Comparison of ENCODE assay signal across 18 cellular contexts in the genomic region with DNA sequence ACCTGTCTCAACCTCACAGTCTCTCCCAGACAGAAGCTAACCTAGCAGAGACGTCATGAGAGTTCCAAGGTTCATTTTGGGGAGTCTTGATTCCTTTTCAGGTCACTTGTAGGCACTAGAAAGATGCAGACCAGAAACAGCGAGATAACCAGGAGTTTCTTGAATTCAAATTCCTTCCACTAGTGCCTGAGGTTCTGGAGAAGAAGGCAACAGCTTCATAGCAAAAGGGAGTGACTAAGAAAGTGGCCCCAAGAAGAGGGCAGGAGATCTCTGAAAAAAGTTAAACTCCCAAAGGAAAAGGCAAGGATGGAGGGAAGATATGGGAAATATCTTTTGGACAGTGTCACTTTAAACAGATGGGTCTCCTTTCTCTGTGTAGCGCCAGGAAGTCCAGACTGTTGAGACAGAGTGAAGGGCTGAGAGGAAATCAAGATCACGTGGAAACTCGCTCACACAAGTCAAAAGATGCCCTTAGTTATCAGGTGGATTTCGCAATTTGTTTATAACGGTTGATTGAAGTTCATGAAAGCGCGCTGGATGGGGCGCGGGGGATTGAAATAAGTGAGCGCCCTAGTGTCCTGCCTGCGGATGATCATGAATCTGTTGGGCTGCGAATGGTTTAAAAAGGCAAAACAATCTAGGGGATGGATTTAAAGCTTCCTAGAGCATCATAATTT. TPM values are rescaled to one million over a fixed set of nuclear protein-coding genes. Genes with fewer than 3 reads are reported as not detected.
DNase-seq lines count a peak whose midpoint lies in the region; ATAC-seq and TF ChIP-seq lines count a peak whose summit lies in the region.
"Had no signal": no experiment of that assay in that cellular context is flagged by ENCODE, and none has a peak within 500 bp of the region (broad histone marks: within the 10 kb centered on the region; RNA-seq: fewer than 3 reads in every experiment).

No MANE protein-coding gene starts in this region.

- no peaks in the 10 kb centered on the region for H3K9me2 ChIP-seq in OCI-LY7 (ENCODE audit: insufficient read depth, low read length)

- dilution Hi-C loops in IMR-90 (cut with HindIII; ENCODE audit: low sequenced_read_pairs, unreplicated experiment), result no loop called here

- H3K4me3 Mint-ChIP-seq in activated naive CD4-positive, alpha-beta T cell treated with anti-CD3 and anti-CD28 coated beads, Interleukin-2, amount 50 U/mL, for 24 hours, result no peak overlapping the region
- H3K4me3 Mint-ChIP-seq in activated naive CD4-positive, alpha-beta T cell treated with anti-CD3 and anti-CD28 coated beads, Interleukin-2, amount 10 ng/mL, durations not matched to agents 7 days and 5 days, result no peak overlapping the region
- H3K4me3 Mint-ChIP-seq in endodermal cell, result no peak overlapping the region
- H3K4me3 Mint-ChIP-seq: B cell; CD8-positive, alpha-beta T cell; HFFc6 had no signal

- peaks cover 4% of the 10 kb centered on the region for H3K36me3 Mint-ChIP-seq in activated naive CD4-positive, alpha-beta T cell treated with anti-CD3 and anti-CD28 coated beads, Interleukin-2, amount 50 U/mL, for 24 hours
- H3K36me3 Mint-ChIP-seq in activated naive CD4-positive, alpha-beta T cell treated with anti-CD3 and anti-CD28 coated beads, Interleukin-2, amount 10 ng/mL, durations not matched to agents 7 days and 5 days, result peaks cover 5% of the 10 kb centered on the region
- H3K36me3 Mint-ChIP-seq in endodermal cell (ENCODE audit: low read depth), result no peaks in the 10 kb centered on the region
- H3K36me3 Mint-ChIP-seq: CD8-positive, alpha-beta T cell had no signal

- no peak for TF ChIP-seq CTCF in IMR-90 (conservative IDR thresholded peaks at IDR 0.05; ENCODE audit: low read depth, low read length)
- TF ChIP-seq CTCF in OCI-LY7 (conservative IDR thresholded peaks at IDR 0.05; ENCODE audit: low read length), result no peak
- no peak for TF ChIP-seq CTCF in endodermal cell (conservative IDR thresholded peaks at IDR 0.05)

- no peak overlapping the region for H2BK5ac ChIP-seq in IMR-90 (ENCODE audit: low read depth, low read length, poor library complexity, severe bottlenecking)

- H4K8ac ChIP-seq in IMR-90 (ENCODE audit: low read depth in 2 of 2, low read length in 2 of 2), result no peak overlapping the region

- H3K4me2 ChIP-seq in IMR-90 (ENCODE audit: low read depth, low read length) (no peak overlapping the region), OCI-LY7 (ENCODE audit: low read length) (no peak overlapping the region)
- H3K4me2 ChIP-seq: BLaER1 treated with 17β-estradiol and CSF1 and Interleukin-3, amounts not matched to agents 10 nM and 100 nM had no signal

- BruUV-seq in IMR-90 (replicated peaks; lab: Mats Ljungman, UMichigan) (no TSS peak), OCI-LY7 (replicated peaks; lab: Mats Ljungman, UMichigan) (no TSS peak)

- H3K4me3 ChIP-seq in IMR-90 (ENCODE audit: insufficient read depth, low read depth, low read length), result no peak overlapping the region
- no peak overlapping the region for H3K4me3 ChIP-seq in OCI-LY7 (ENCODE audit: low read depth, low read length, poor library complexity, severe bottlenecking)
- H3K4me3 ChIP-seq in endodermal cell (ENCODE audit: low read length), result peak overlapping the region; percentile 11
- H3K4me3 ChIP-seq: BLaER1 treated with 17β-estradiol and CSF1 and Interleukin-3, amounts not matched to agents 10 nM and 100 nM had no signal

- H3K79me2 ChIP-seq in OCI-LY7 (ENCODE audit: insufficient read depth, low read depth, low read length), result no peaks in the 10 kb centered on the region

- POLR2A ChIA-PET in IMR-90 (lab: Charles Lee; ENCODE audit: unreplicated experiment) (no interaction called here), OCI-LY7 (lab: Charles Lee) (interaction anchor here (0.6 kb wide), 1 partner anchor 65 kb away, joined by 3 read pairs; no protein-coding TSS in a partner anchor)

- no peak overlapping the region for H4K5ac ChIP-seq in IMR-90 (ENCODE audit: low read depth, low read length)

- no peaks in the 10 kb centered on the region for H3K9me3 ChIP-seq in IMR-90 (ENCODE audit: control insufficient read depth, insufficient read depth, low read length)
- H3K9me3 ChIP-seq in OCI-LY7 (ENCODE audit: low read length), result no peaks in the 10 kb centered on the region
- H3K9me3 ChIP-seq in endodermal cell (ENCODE audit: control insufficient read depth, low read length), result peaks cover 39% of the 10 kb centered on the region

- H3K4me1 ChIP-seq in IMR-90 (ENCODE audit: control insufficient read depth, insufficient read depth, low read length) (no peaks in the 10 kb centered on the region), OCI-LY7 (ENCODE audit: insufficient read depth, low read length, poor library complexity, severe bottlenecking) (no peaks in the 10 kb centered on the region), endodermal cell (ENCODE audit: control insufficient read depth, insufficient read depth, low read length) (no peaks in the 10 kb centered on the region)
- H3K4me1 ChIP-seq: BLaER1 treated with 17β-estradiol and CSF1 and Interleukin-3, amounts not matched to agents 10 nM and 100 nM had no signal

- 60% methylated on average over 1 of the region's 14 CpGs; no CpG with 5 or more reads in 1 of the 2 experiments for WGBS in IMR-90 (ENCODE audit: extremely low coverage in 2 of 2, insufficient read length in 1 of 2), 2 experiments
- WGBS in endodermal cell (ENCODE audit: insufficient coverage in 1 of 2, insufficient read length in 1 of 2), 2 experiments, result 89 to 90% methylated on average over 13 to 14 of the region's 14 CpGs

- H3K27ac ChIP-seq in IMR-90 (ENCODE audit: insufficient read depth, low read length), result no peak overlapping the region
- no peak overlapping the region for H3K27ac ChIP-seq in OCI-LY7 (ENCODE audit: low read depth, low read length, poor library complexity, severe bottlenecking)
- no peak overlapping the region for H3K27ac ChIP-seq in endodermal cell (ENCODE audit: low read depth, low read length)
- H3K27ac ChIP-seq: BLaER1 treated with 17β-estradiol and CSF1 and Interleukin-3, amounts not matched to agents 10 nM and 100 nM had no signal

- H3K27ac Mint-ChIP-seq in activated naive CD4-positive, alpha-beta T cell treated with anti-CD3 and anti-CD28 coated beads, Interleukin-2, amount 50 U/mL, for 24 hours, result peak overlapping the region; percentile 36
- no peak overlapping the region for H3K27ac Mint-ChIP-seq in activated naive CD4-positive, alpha-beta T cell treated with anti-CD3 and anti-CD28 coated beads, Interleukin-2, amount 10 ng/mL, durations not matched to agents 7 days and 5 days
- no peak overlapping the region for H3K27ac Mint-ChIP-seq in endodermal cell
- H3K27ac Mint-ChIP-seq: B cell; CD8-positive, alpha-beta T cell; HFFc6 had no signal

- peaks cover 7% of the 10 kb centered on the region for H3K9me3 Mint-ChIP-seq in activated naive CD4-positive, alpha-beta T cell treated with anti-CD3 and anti-CD28 coated beads, Interleukin-2, amount 50 U/mL, for 24 hours
- H3K9me3 Mint-ChIP-seq in activated naive CD4-positive, alpha-beta T cell treated with anti-CD3 and anti-CD28 coated beads, Interleukin-2, amount 10 ng/mL, durations not matched to agents 7 days and 5 days, result no peaks in the 10 kb centered on the region
- H3K9me3 Mint-ChIP-seq in endodermal cell, result peaks cover 31% of the 10 kb centered on the region
- H3K9me3 Mint-ChIP-seq: CD8-positive, alpha-beta T cell; HFFc6 had no signal

- peaks cover 3% of the 10 kb centered on the region for H3K4me1 Mint-ChIP-seq in activated naive CD4-positive, alpha-beta T cell treated with anti-CD3 and anti-CD28 coated beads, Interleukin-2, amount 50 U/mL, for 24 hours
- peaks cover 11% of the 10 kb centered on the region for H3K4me1 Mint-ChIP-seq in activated naive CD4-positive, alpha-beta T cell treated with anti-CD3 and anti-CD28 coated beads, Interleukin-2, amount 10 ng/mL, durations not matched to agents 7 days and 5 days
- H3K4me1 Mint-ChIP-seq in endodermal cell, result no peaks in the 10 kb centered on the region

- peaks cover 40% of the 10 kb centered on the region for H3K27me3 Mint-ChIP-seq in activated naive CD4-positive, alpha-beta T cell treated with anti-CD3 and anti-CD28 coated beads, Interleukin-2, amount 50 U/mL, for 24 hours
- H3K27me3 Mint-ChIP-seq in activated naive CD4-positive, alpha-beta T cell treated with anti-CD3 and anti-CD28 coated beads, Interleukin-2, amount 10 ng/mL, durations not matched to agents 7 days and 5 days, result peaks cover 45% of the 10 kb centered on the region
- peaks cover 32% of the 10 kb centered on the region for H3K27me3 Mint-ChIP-seq in endodermal cell (ENCODE audit: insufficient read depth)

- no peak overlapping the region for H3K23ac ChIP-seq in IMR-90 (ENCODE audit: low read depth, low read length)

- H2BK20ac ChIP-seq in IMR-90 (ENCODE audit: low read depth, low read length), result no peak overlapping the region

- no peak for DNase-seq in activated naive CD4-positive, alpha-beta T cell treated with anti-CD3 and anti-CD28 coated beads, Interleukin-2, amount 10 ng/mL, durations not matched to agents 7 days and 5 days
- DNase-seq in IMR-90, result no peak
- peak; percentile 9 for DNase-seq in OCI-LY7 (ENCODE audit: low spot score)
- DNase-seq in endodermal cell, result no peak
- DNase-seq in NCI-H446 (lab: John Stamatoyannopoulos, UW), result no peak
- DNase-seq in inferior parietal cortex (ENCODE audit: extremely low spot score), result no peak
- DNase-seq: Calu3; CD8-positive, alpha-beta T cell; DMS53; GOT3; H7; HFFc6; KBM-7 had no signal

- H3K9ac ChIP-seq in IMR-90 (ENCODE audit: low read depth, low read length) (no peak overlapping the region), endodermal cell (ENCODE audit: extremely low read depth, low read length, poor library complexity, severe bottlenecking) (no peak overlapping the region)
- H3K9ac ChIP-seq: BLaER1 treated with 17β-estradiol and CSF1 and Interleukin-3, amounts not matched to agents 10 nM and 100 nM had no signal

- H3K4ac ChIP-seq in IMR-90 (ENCODE audit: low read depth, low read length), result no peak overlapping the region

- in situ Hi-C loops in IMR-90 (cut with MboI; ENCODE audit: low sequenced_read_pairs), result no loop called here

- no peaks in the 10 kb centered on the region for H3K9me1 ChIP-seq in IMR-90 (ENCODE audit: insufficient read depth, low read length)

- H3K27me3 ChIP-seq in IMR-90 (ENCODE audit: control insufficient read depth, insufficient read depth, low read length) (peaks cover 8% of the 10 kb centered on the region), endodermal cell (ENCODE audit: control insufficient read depth, insufficient read depth, low read length, poor library complexity, severe bottlenecking) (peaks cover 47% of the 10 kb centered on the region)

- H2AK5ac ChIP-seq in IMR-90 (ENCODE audit: low read depth, low read length), result no peak overlapping the region

- ATAC-seq in IMR-90 (ENCODE audit: low read depth), result no peak
- ATAC-seq in GM21576 (IDR thresholded peaks at IDR 0.05; ENCODE audit: unreplicated experiment), result no peak
- ATAC-seq: CD8-positive, alpha-beta T cell; HCT116 had no signal

- TF ChIP-seq RAD21 in IMR-90 (IDR thresholded peaks at IDR 0.05; ENCODE audit: low read length), result no peak

- no peak overlapping the region for H3K56ac ChIP-seq in IMR-90 (ENCODE audit: extremely low read depth, insufficient read depth, low read length)

- H4K20me1 ChIP-seq in IMR-90 (ENCODE audit: insufficient read depth, low read length), result no peaks in the 10 kb centered on the region
- no peaks in the 10 kb centered on the region for H4K20me1 ChIP-seq in OCI-LY7 (ENCODE audit: insufficient read depth, low read length)
- H4K20me1 ChIP-seq: BLaER1 treated with 17β-estradiol and CSF1 and Interleukin-3, amounts not matched to agents 10 nM and 100 nM had no signal

- H2AK9ac ChIP-seq in IMR-90 (replicated peaks; ENCODE audit: low read depth, low read length, poor library complexity), result no peak overlapping the region

- no peak overlapping the region for H4K91ac ChIP-seq in IMR-90 (ENCODE audit: insufficient read depth, low read depth, low read length)

- H2BK120ac ChIP-seq in IMR-90 (ENCODE audit: low read depth, low read length), result no peak overlapping the region

- no peak overlapping the region for H2BK15ac ChIP-seq in IMR-90 (ENCODE audit: low read depth, low read length)

- H3K36me3 ChIP-seq in IMR-90 (ENCODE audit: control insufficient read depth, insufficient read depth, low read length) (no peaks in the 10 kb centered on the region), OCI-LY7 (ENCODE audit: insufficient read depth, low read length) (no peaks in the 10 kb centered on the region), endodermal cell (ENCODE audit: control insufficient read depth, insufficient read depth, low read length) (no peaks in the 10 kb centered on the region)
- H3K36me3 ChIP-seq: BLaER1 treated with 17β-estradiol and CSF1 and Interleukin-3, amounts not matched to agents 10 nM and 100 nM had no signal

- CTCF ChIA-PET in activated naive CD4-positive, alpha-beta T cell treated with anti-CD3 and anti-CD28 coated beads, Interleukin-2, amount 10 ng/mL, durations not matched to agents 7 days and 5 days (lab: Charles Lee), result no interaction called here
- CTCF ChIA-PET in IMR-90 (lab: Yijun Ruan, JAX) (no interaction called here), OCI-LY7 (lab: Charles Lee; ENCODE audit: unreplicated experiment) (no interaction called here)

- H3K14ac ChIP-seq in IMR-90 (replicated peaks; ENCODE audit: low read depth, low read length), result no peak overlapping the region

- intact Hi-C loops in IMR-90 (cut with micrococcal nuclease), result no loop called here
- intact Hi-C loops in OCI-LY7 (cut with micrococcal nuclease; ENCODE audit: unreplicated experiment), result no loop called here

- H3K79me1 ChIP-seq in IMR-90 (ENCODE audit: low read depth in 1 of 2, low read length in 2 of 2), result no peaks in the 10 kb centered on the region

- H3K18ac ChIP-seq in IMR-90 (ENCODE audit: low read depth, low read length), result no peak overlapping the region

- TF ChIP-seq POLR2A in IMR-90 (IDR thresholded peaks at IDR 0.05; ENCODE audit: low read depth, low read length), result no peak

- no peak overlapping the region for H2AFZ ChIP-seq in IMR-90 (replicated peaks; ENCODE audit: low read length, poor library complexity)
- H2AFZ ChIP-seq in OCI-LY7 (ENCODE audit: low read length), result 0 out of 2 replicates have a peak overlapping the region, but pooled peaks have one; percentile 29

RNA-seq across cellular contexts. Expression of gene PRSS16, which starts 4.8 kb away (rescaled TPM):
- not detected in 2 replicates for total RNA-seq in IMR-90 (2012; rRNA removed)
- polyA plus RNA-seq in IMR-90 (2012; rRNA removed), result 0.14 and 0.39 TPM in 2 replicates
- polyA plus RNA-seq in IMR-90 (2012; cell fraction: cytosol; rRNA removed), result 0.22 TPM in 2 replicates
- 0.82 and 1.1 TPM in 2 replicates for polyA plus RNA-seq in IMR-90 (2012; cell fraction: nucleus; rRNA removed; ENCODE audit: low replicate concordance)
- 4.6 and 6.9 TPM in 2 replicates for total RNA-seq in OCI-LY7 (2014; rRNA removed; shearing (Covaris generic))
- total RNA-seq in OCI-LY7 (2022), result 12.0 and 13.3 TPM in 2 replicates
- total RNA-seq in endodermal cell, result 10 to 100 TPM; 12.5 to 14.1 TPM
- polyA plus RNA-seq in endodermal cell (2013, experiment 1 of 2), result 3.9 TPM
- polyA plus RNA-seq in endodermal cell (2013, experiment 2 of 2), result 3.4 TPM
- total RNA-seq: HFFc6 had no signal
